ENCODE assay signal across 20 cellular contexts in the genomic region with DNA sequence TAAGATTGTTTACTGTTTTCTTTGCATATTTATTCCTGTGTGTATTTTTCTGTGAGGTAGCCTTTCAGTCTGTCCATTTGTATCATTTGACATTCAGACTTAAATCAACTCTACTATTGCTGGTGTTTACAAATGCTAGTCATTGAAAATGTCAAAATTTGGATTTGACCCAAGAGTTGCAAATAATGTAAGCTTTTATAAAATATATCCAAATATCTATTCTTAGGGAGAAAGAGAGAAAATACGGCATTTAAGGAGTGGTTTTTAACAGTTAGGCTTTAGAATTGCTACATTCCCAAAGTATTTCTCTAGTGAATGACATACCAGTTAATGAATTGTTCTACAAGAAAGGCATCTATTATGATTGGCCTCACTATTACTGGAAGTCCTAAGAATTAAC.
"Had no signal": no experiment of that assay in that cellular context is flagged by ENCODE, and none has a peak within 500 bp of the region (broad histone marks: within the 10 kb centered on the region; RNA-seq: fewer than 3 reads in every experiment).

No MANE protein-coding gene starts in this region.

- H3K36me3 ChIP-seq: colonic mucosa, heart left ventricle, neutrophil, ovary, suprapubic skin, thyroid gland had no signal

- H3K27me3 ChIP-seq: colonic mucosa, heart left ventricle, neutrophil, ovary, suprapubic skin, thyroid gland had no signal

- H3K4me3 ChIP-seq: colonic mucosa, heart left ventricle, ovary, suprapubic skin, thyroid gland had no signal

- H3K4me1 ChIP-seq: colonic mucosa had no signal

- DNase-seq: colonic mucosa; dermis blood vessel endothelial cell; effector CD4-positive, alpha-beta T cell; endodermal cell; erythroblast; heart left ventricle; hypothalamus; kidney glomerular epithelial cell; mammary epithelial cell; naive thymus-derived CD4-positive, alpha-beta T cell; nephron progenitor cell; ovary; right cardiac atrium; small intestine; stimulated activated CD4-positive, alpha-beta T cell treated with anti-CD3 and anti-CD28 coated beads, Interleukin-2, amount 100 ng/mL, for 48 hours; stimulated activated naive CD8-positive, alpha-beta T cell treated with anti-CD3 and anti-CD28 coated beads, Interleukin-15, Interleukin-2, amounts not matched to agents 100 U/mL and 50 U/mL, for 24 hours; thyroid gland had no signal

- H3K9me3 ChIP-seq: colonic mucosa, heart left ventricle, neutrophil, ovary, suprapubic skin, thyroid gland had no signal

- H3K27ac ChIP-seq: colonic mucosa, heart left ventricle, neutrophil, ovary, suprapubic skin, thyroid gland had no signal

- ATAC-seq: heart left ventricle; naive thymus-derived CD4-positive, alpha-beta T cell; right cardiac atrium; stimulated activated effector memory CD8-positive, alpha-beta T cell treated with anti-CD3 and anti-CD28 coated beads, Interleukin-12 subunit alpha, Interleukin-12 subunit beta, amount 100 ng/mL, for 72 hours; stimulated activated naive CD8-positive, alpha-beta T cell treated with anti-CD3 and anti-CD28 coated beads, Interleukin-15, Interleukin-2, amounts not matched to agents 100 U/mL and 50 U/mL, for 24 hours had no signal
